2 cellular contexts compared by ENCODE assay signal in genomic region chr2:42799881-42800280, GRCh38.
TF ChIP-seq lines count a peak whose summit lies in the region.

No MANE protein-coding gene starts in this region.

TF ChIP-seq in K562, 482 proteins besides CTCF, POLR2A, EP300 and RAD21:
- TF ChIP-seq PHB (CRISPR knock-in tag; IDR thresholded peaks at IDR 0.05) (no peak), NFE2 (IDR thresholded peaks at IDR 0.05; ENCODE audit: low read depth) (peak; percentile 29; the same call in 1 of the 2 replicates)
TF ChIP-seq in K562: peak in this region for 1.

TF ChIP-seq in HepG2, 621 proteins besides CTCF, POLR2A, EP300 and RAD21 (continues in another document):
- TF ChIP-seq ZNF33B (CRISPR knock-in tag; IDR thresholded peaks at IDR 0.05) (no peak), ZMAT3 (CRISPR knock-in tag; conservative IDR thresholded peaks at IDR 0.05) (no peak), FOSL2 (CRISPR knock-in tag; IDR thresholded peaks at IDR 0.05) (peak; percentile 58), AGO2 (optimal IDR thresholded peaks at IDR 0.05; ENCODE audit: low read depth, low read length) (peak; percentile 25), ZNF33A (CRISPR knock-in tag; IDR thresholded peaks at IDR 0.05; ENCODE audit: borderline replicate concordance) (no peak), ZBTB40 (IDR thresholded peaks at IDR 0.05) (no peak), ZBTB40 (CRISPR knock-in tag; IDR thresholded peaks at IDR 0.05) (no peak), MAFK (conservative IDR thresholded peaks at IDR 0.05 in 1 of 2, IDR thresholded peaks at IDR 0.05 in 1 of 2; ENCODE audit: low read length in 2 of 2) (0 out of 4 replicates have a peak, but pooled peaks of 1 of the 2 experiments have one; percentile 9), ZNF576 (CRISPR knock-in tag; IDR thresholded peaks at IDR 0.05) (no peak), ZGPAT (CRISPR knock-in tag; IDR thresholded peaks at IDR 0.05) (0 out of 2 replicates have a peak, but pooled peaks have one; percentile 22), ZBTB25 (CRISPR knock-in tag; IDR thresholded peaks at IDR 0.05) (0 out of 2 replicates have a peak, but pooled peaks have one; percentile 16), NCOA2 (CRISPR knock-in tag; IDR thresholded peaks at IDR 0.05) (no peak), ZNF235 (CRISPR knock-in tag; IDR thresholded peaks at IDR 0.05; ENCODE audit: borderline replicate concordance) (no peak), MED8 (CRISPR knock-in tag; IDR thresholded peaks at IDR 0.05; ENCODE audit: insufficient replicate concordance) (no peak), ZFP41 (CRISPR knock-in tag; IDR thresholded peaks at IDR 0.05; ENCODE audit: borderline replicate concordance) (no peak), TFDP1 (CRISPR knock-in tag; IDR thresholded peaks at IDR 0.05; ENCODE audit: borderline replicate concordance) (no peak), ZNF331 (CRISPR knock-in tag; IDR thresholded peaks at IDR 0.05) (no peak), SSRP1 (CRISPR knock-in tag; IDR thresholded peaks at IDR 0.05) (0 out of 2 replicates have a peak, but pooled peaks have one; percentile 30), CREBL2 (CRISPR knock-in tag; IDR thresholded peaks at IDR 0.05; ENCODE audit: borderline replicate concordance) (no peak), RBFOX2 (IDR thresholded peaks at IDR 0.05; ENCODE audit: low read depth, low read length) (0 out of 2 replicates have a peak, but pooled peaks have one; percentile 12), ZNF770 (CRISPR knock-in tag; IDR thresholded peaks at IDR 0.05) (no peak), YY1 (IDR thresholded peaks at IDR 0.05; ENCODE audit: insufficient read depth, insufficient replicate concordance, low read depth, low read length) (peak; percentile 18), REXO4 (CRISPR knock-in tag; IDR thresholded peaks at IDR 0.05; ENCODE audit: borderline replicate concordance) (no peak), ZNF614 (CRISPR knock-in tag; IDR thresholded peaks at IDR 0.05; ENCODE audit: borderline replicate concordance) (0 out of 2 replicates have a peak, but pooled peaks have one; percentile 16), ZBTB38 (CRISPR knock-in tag; IDR thresholded peaks at IDR 0.05) (no peak), NFE2L2 (IDR thresholded peaks at IDR 0.05; ENCODE audit: low read length) (peak; percentile 46), NR2C2 (CRISPR knock-in tag; IDR thresholded peaks at IDR 0.05; ENCODE audit: borderline replicate concordance) (peak; percentile 24; the same call in 1 of the 2 replicates), ZBED4 (CRISPR knock-in tag; IDR thresholded peaks at IDR 0.05; ENCODE audit: borderline replicate concordance) (no peak), CEBPB (IDR thresholded peaks at IDR 0.05; ENCODE audit: borderline replicate concordance, low read depth, low read length) (peak; percentile 52; the same call in 1 of the 2 replicates), ZBTB34 (CRISPR knock-in tag; IDR thresholded peaks at IDR 0.05) (no peak), E2F5 (CRISPR knock-in tag; conservative IDR thresholded peaks at IDR 0.05) (no peak), LCORL (IDR thresholded peaks at IDR 0.05) (no peak), LCORL (CRISPR knock-in tag; IDR thresholded peaks at IDR 0.05) (no peak), MXD3 (CRISPR knock-in tag; IDR thresholded peaks at IDR 0.05) (no peak)
